ENCODE assay signal across 17 cellular contexts in the genomic region with DNA sequence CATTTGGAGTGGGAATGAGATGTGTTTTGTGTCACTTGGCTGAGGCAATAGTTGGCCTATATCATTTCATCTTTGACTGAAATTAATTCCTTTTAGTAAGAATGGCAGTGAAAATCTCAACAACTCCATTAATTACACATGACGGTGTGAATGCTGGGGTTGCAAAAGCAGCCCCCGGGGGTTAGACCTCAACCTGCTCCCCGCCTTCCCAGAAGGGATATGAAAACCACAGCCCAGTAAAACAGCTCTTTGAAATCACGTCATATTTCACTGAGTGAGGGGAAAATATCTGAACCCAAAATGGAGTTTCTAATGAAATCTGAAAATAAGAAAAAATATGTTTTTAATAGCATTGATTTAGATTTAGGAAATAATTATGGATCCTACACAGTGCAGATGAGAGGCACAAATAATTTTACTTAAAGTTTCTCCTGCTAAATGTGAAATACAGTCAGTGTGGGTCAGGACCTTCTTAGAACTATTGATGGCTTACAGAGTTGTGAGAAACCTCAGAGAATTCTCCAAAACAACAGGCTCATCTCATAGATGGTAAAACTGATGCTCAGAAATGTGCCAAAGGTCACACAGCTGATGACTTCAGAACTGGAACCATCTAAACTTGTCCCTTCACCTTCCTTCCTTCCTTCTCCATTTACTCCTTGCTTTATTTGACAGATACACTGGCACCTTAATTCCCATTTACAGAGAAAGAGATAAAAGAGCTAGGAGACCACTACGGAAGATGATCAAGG.
DNase-seq lines count a peak whose midpoint lies in the region; TF ChIP-seq lines count a peak whose summit lies in the region.
"Had no signal": no experiment of that assay in that cellular context is flagged by ENCODE, and none has a peak within 500 bp of the region (broad histone marks: within the 10 kb centered on the region; RNA-seq: fewer than 3 reads in every experiment).

No MANE protein-coding gene starts in this region.

- H3K9me2 ChIP-seq in neural cell (ENCODE audit: insufficient read depth, low read length), result no peaks in the 10 kb centered on the region

- no peaks in the 10 kb centered on the region for H3K36me3 ChIP-seq in BLaER1 treated with 17β-estradiol and CSF1 and Interleukin-3, amounts not matched to agents 10 nM and 100 nM
- H3K36me3 ChIP-seq in KMS-11 (ENCODE audit: insufficient read depth) (no peaks in the 10 kb centered on the region), neural cell (ENCODE audit: insufficient read depth, low read length) (no peaks in the 10 kb centered on the region), colonic mucosa (no peaks in the 10 kb centered on the region)
- H3K36me3 ChIP-seq: BLaER1, HAP-1 had no signal

- no peaks in the 10 kb centered on the region for H4K20me1 ChIP-seq in BLaER1 treated with 17β-estradiol and CSF1 and Interleukin-3, amounts not matched to agents 10 nM and 100 nM
- no peaks in the 10 kb centered on the region for H4K20me1 ChIP-seq in KMS-11 (ENCODE audit: insufficient read depth)
- no peaks in the 10 kb centered on the region for H4K20me1 ChIP-seq in neural cell (ENCODE audit: insufficient read depth)
- H4K20me1 ChIP-seq: BLaER1 had no signal

- H3K27me3 ChIP-seq in BLaER1 treated with 17β-estradiol and CSF1 and Interleukin-3, amounts not matched to agents 10 nM and 100 nM, result no peaks in the 10 kb centered on the region
- H3K27me3 ChIP-seq in KMS-11 (ENCODE audit: insufficient read depth, low read depth) (no peaks in the 10 kb centered on the region), neural cell (ENCODE audit: insufficient read depth, low read depth, low read length) (no peaks in the 10 kb centered on the region), colonic mucosa (no peaks in the 10 kb centered on the region)
- H3K27me3 ChIP-seq: BLaER1 had no signal

- TF ChIP-seq RAD21 in neural cell (conservative IDR thresholded peaks at IDR 0.05), result no peak

- no peak overlapping the region for H3K9ac ChIP-seq in BLaER1 treated with 17β-estradiol and CSF1 and Interleukin-3, amounts not matched to agents 10 nM and 100 nM
- H3K9ac ChIP-seq in KMS-11, result no peak overlapping the region
- H3K9ac ChIP-seq in neural cell (ENCODE audit: low read length), result no peak overlapping the region
- H3K9ac ChIP-seq in colonic mucosa (ENCODE audit: low read depth in 2 of 2, low read length in 2 of 2), result no peak overlapping the region
- H3K9ac ChIP-seq: BLaER1 had no signal

- DNase-seq in NK-92 treated with Interleukin-12 subunit alpha and Interleukin-12 subunit beta, amount 100 ng/mL, for 24 hours (lab: John Stamatoyannopoulos, UW), result peak; percentile 37
- no peak for DNase-seq in NK-92 (lab: John Stamatoyannopoulos, UW; ENCODE audit: unreplicated experiment)
- no peak for DNase-seq in colonic mucosa
- DNase-seq in DMS153 (lab: John Stamatoyannopoulos, UW), result no peak
- DNase-seq: CD4-positive, alpha-beta T cell; CD8-positive, alpha-beta memory T cell; DMS 273 treated with DMSO at 0.1 percent for 48 hours; DMS53; DMS79 treated with DMSO at 0.1 percent for 48 hours; GOT3; HFFc6 had no signal

- H2AFZ ChIP-seq in KMS-11 (ENCODE audit: low read depth) (no peak overlapping the region; the same call in 1 of the 2 replicates), neural cell (ENCODE audit: low read depth, low read length) (no peak overlapping the region)

- no peak overlapping the region for H3K4me3 ChIP-seq in BLaER1 treated with 17β-estradiol and CSF1 and Interleukin-3, amounts not matched to agents 10 nM and 100 nM
- H3K4me3 ChIP-seq in KMS-11 (IDR thresholded peaks at IDR 0.05; ENCODE audit: insufficient read depth, low read depth, low read length) (no peak overlapping the region), neural cell (ENCODE audit: low read length) (peak overlapping the region; percentile 24), colonic mucosa (no peak overlapping the region)
- H3K4me3 ChIP-seq: BLaER1, HAP-1 had no signal

- H3K4me2 ChIP-seq in BLaER1 treated with 17β-estradiol and CSF1 and Interleukin-3, amounts not matched to agents 10 nM and 100 nM, result peak overlapping the region in 6 of 11 experiments; percentile 8 to 46 (median 18); a peak in 8 of 22 replicates
- H3K4me2 ChIP-seq in KMS-11, result no peak overlapping the region
- H3K4me2 ChIP-seq in neural cell (ENCODE audit: low read length), result peak overlapping the region; percentile 53
- H3K4me2 ChIP-seq: BLaER1 had no signal

- TF ChIP-seq EP300 in neural cell (conservative IDR thresholded peaks at IDR 0.05; ENCODE audit: poor library complexity, severe bottlenecking), result no peak

- no peaks in the 10 kb centered on the region for H3K9me3 ChIP-seq in BLaER1 treated with 17β-estradiol and CSF1 and Interleukin-3, amounts not matched to agents 10 nM and 100 nM (replicated peaks in 1 of 11)
- H3K9me3 ChIP-seq in neural cell (ENCODE audit: low read length), result no peaks in the 10 kb centered on the region
- no peaks in the 10 kb centered on the region for H3K9me3 ChIP-seq in colonic mucosa
- H3K9me3 ChIP-seq: BLaER1, HAP-1 had no signal

- no peak for TF ChIP-seq CTCF in KMS-11 (conservative IDR thresholded peaks at IDR 0.05; ENCODE audit: low read depth, low read length)
- no peak for TF ChIP-seq CTCF in neural cell (IDR thresholded peaks at IDR 0.05; ENCODE audit: poor library complexity, severe bottlenecking)
- TF ChIP-seq CTCF in colonic mucosa (IDR thresholded peaks at IDR 0.05), result no peak

- intact Hi-C loops in colonic mucosa (cut with DNase I), result no loop called here

- H3K79me2 ChIP-seq in KMS-11 (ENCODE audit: insufficient read depth, low read depth), result no peaks in the 10 kb centered on the region
- H3K79me2 ChIP-seq in neural cell (replicated peaks; ENCODE audit: insufficient read depth, low read length), result no peaks in the 10 kb centered on the region

- H3F3A ChIP-seq in neural cell (ENCODE audit: insufficient read depth, low read length, poor library complexity, severe bottlenecking), result no peaks in the 10 kb centered on the region

- peaks cover 0 to 11% (median 5%) of the 10 kb centered on the region in 10 experiments; a peak in 10 of 20 replicates for H3K4me1 ChIP-seq in BLaER1 treated with 17β-estradiol and CSF1 and Interleukin-3, amounts not matched to agents 10 nM and 100 nM
- H3K4me1 ChIP-seq in KMS-11 (ENCODE audit: low read depth, poor library complexity, severe bottlenecking), result peaks cover 7% of the 10 kb centered on the region
- no peaks in the 10 kb centered on the region for H3K4me1 ChIP-seq in colonic mucosa
- H3K4me1 ChIP-seq: HAP-1 had no signal

- H3K27ac ChIP-seq in BLaER1 treated with 17β-estradiol and CSF1 and Interleukin-3, amounts not matched to agents 10 nM and 100 nM, result no peak overlapping the region
- H3K27ac ChIP-seq in KMS-11, result peak overlapping the region; percentile 33; the same call in 1 of the 2 replicates
- peak overlapping the region; percentile 46 for H3K27ac ChIP-seq in neural cell (ENCODE audit: low read length)
- no peak overlapping the region for H3K27ac ChIP-seq in colonic mucosa
- H3K27ac ChIP-seq: 22Rv1, BLaER1 had no signal

TF ChIP-seq in neural cell, 6 proteins besides CTCF, POLR2A, EP300 and RAD21:
- TF ChIP-seq MXI1 (conservative IDR thresholded peaks at IDR 0.05; ENCODE audit: poor library complexity, severe bottlenecking) (no peak), POLR2AphosphoS5 (IDR thresholded peaks at IDR 0.05) (no peak), EZH2 (IDR thresholded peaks at IDR 0.05; ENCODE audit: borderline replicate concordance, insufficient read depth, low read length, poor library complexity, severe bottlenecking) (no peak), SMC3 (conservative IDR thresholded peaks at IDR 0.05; ENCODE audit: poor library complexity) (no peak), TAF1 (IDR thresholded peaks at IDR 0.05; ENCODE audit: low read depth) (no peak)
- TF ChIP-seq, protein P1, sequence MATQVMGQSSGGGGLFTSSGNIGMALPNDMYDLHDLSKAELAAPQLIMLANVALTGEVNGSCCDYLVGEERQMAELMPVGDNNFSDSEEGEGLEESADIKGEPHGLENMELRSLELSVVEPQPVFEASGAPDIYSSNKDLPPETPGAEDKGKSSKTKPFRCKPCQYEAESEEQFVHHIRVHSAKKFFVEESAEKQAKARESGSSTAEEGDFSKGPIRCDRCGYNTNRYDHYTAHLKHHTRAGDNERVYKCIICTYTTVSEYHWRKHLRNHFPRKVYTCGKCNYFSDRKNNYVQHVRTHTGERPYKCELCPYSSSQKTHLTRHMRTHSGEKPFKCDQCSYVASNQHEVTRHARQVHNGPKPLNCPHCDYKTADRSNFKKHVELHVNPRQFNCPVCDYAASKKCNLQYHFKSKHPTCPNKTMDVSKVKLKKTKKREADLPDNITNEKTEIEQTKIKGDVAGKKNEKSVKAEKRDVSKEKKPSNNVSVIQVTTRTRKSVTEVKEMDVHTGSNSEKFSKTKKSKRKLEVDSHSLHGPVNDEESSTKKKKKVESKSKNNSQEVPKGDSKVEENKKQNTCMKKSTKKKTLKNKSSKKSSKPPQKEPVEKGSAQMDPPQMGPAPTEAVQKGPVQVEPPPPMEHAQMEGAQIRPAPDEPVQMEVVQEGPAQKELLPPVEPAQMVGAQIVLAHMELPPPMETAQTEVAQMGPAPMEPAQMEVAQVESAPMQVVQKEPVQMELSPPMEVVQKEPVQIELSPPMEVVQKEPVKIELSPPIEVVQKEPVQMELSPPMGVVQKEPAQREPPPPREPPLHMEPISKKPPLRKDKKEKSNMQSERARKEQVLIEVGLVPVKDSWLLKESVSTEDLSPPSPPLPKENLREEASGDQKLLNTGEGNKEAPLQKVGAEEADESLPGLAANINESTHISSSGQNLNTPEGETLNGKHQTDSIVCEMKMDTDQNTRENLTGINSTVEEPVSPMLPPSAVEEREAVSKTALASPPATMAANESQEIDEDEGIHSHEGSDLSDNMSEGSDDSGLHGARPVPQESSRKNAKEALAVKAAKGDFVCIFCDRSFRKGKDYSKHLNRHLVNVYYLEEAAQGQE (IDR thresholded peaks at IDR 0.05; ENCODE audit: borderline replicate concordance), result no peak

Comparison
In these comparisons a context has a peak if more than half of its experiments do, and no peak if none do; other contexts are left out.
1. H3K27ac ChIP-seq: peak in KMS-11 (single experiment) and neural cell (single experiment); none in BLaER1 treated with 17β-estradiol and CSF1 and Interleukin-3, amounts not matched to agents 10 nM and 100 nM (0 of 11) and colonic mucosa (single experiment).